Comparison of ENCODE assay signal across 8 cellular contexts in the genomic region with DNA sequence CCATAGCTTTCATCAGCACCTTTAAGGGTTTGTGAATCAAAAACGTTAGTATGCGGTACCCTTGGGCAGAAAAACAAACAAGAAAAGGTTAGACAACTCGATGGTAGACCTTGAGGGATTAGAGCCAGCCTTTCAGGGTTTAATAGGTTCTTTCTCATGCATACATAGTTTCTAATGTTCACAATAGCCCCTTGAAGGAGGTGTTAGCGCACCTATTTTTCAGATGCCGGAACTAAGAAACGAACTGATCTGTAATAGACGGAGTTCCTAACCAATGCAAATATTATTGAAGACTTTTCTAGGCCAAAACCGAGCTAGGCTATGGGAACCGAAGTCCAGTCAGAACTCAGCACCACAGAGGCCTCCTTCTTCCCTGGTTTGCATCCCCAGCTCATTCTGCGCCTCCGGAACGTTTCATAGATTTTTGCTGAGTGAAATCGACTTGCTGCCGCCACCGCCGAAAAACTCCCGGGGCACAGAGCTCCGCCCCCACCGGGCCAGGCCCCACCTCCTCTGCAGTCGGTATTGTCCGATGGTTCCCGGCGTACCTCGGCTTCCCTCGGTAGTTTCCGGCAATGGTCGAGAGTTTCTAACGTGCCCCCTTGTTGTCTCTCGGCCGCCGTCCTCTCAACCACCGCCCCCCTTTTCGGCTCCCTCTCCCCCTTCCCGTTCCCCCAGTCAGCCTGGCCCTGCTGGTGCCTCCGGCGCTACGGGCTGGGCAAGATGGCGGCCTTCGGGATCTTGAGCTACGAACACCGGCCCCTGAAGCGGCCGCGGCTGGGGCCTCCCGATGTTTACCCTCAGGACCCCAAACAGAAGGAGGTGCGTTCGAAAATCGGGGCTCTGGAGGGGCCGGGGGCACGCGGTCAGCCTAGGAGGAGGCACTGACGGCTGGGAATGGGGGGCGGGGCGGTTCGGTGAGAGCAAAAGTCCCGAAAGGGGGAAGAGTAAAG. TPM values are rescaled to one million over a fixed set of nuclear protein-coding genes. Genes with fewer than 3 reads are reported as not detected.
DNase-seq lines count a peak whose midpoint lies in the region; ATAC-seq and TF ChIP-seq lines count a peak whose summit lies in the region.

A gene (plus strand): TSS at position 565 of the 953 bp plus-strand sequence. CDS start 159 bp downstream, at position 724.

- WGBS in endodermal cell (ENCODE audit: insufficient coverage in 1 of 2, insufficient read length in 1 of 2), 2 experiments = 0 to 1% methylated on average over 5 to 51 of the region's 56 CpGs

- H3K4me1 ChIP-seq in endodermal cell (ENCODE audit: control insufficient read depth, insufficient read depth, low read length) = no peaks in the 10 kb centered on the region

- H3K27ac Mint-ChIP-seq in endodermal cell = peak within 1 kb of the TSS; percentile 58

- H3K4me3 Mint-ChIP-seq in endodermal cell = peak within 1 kb of the TSS; percentile 71

- DNase-seq in CMK (ENCODE audit: low read depth) = peak; percentile 59
- DNase-seq in HS-27A (ENCODE audit: low read depth) = peak; percentile 22
- DNase-seq in NOMO-1 treated with dmso at 0.1 percent for 144 hours (lab: John Stamatoyannopoulos, UW; ENCODE audit: unreplicated experiment) = peak; percentile 41
- DNase-seq in activated CD8-positive, alpha-beta memory T cell treated with anti-CD3 and anti-CD28 coated beads, Interleukin-2, amount 50 U/mL, for 24 hours (ENCODE audit: extremely low read depth) = peak; percentile 58
- peak; percentile 91 for DNase-seq in endodermal cell
- peak; percentile 92 for DNase-seq in mesenteric fat pad (ENCODE audit: low spot score)
- DNase-seq in stimulated activated CD8-positive, alpha-beta memory T cell treated with anti-CD3 and anti-CD28 coated beads, Interleukin-15, amount 100 ng/mL, for 1 hour (ENCODE audit: low read depth) = peak; percentile 64

- peak within 1 kb of the TSS; percentile 70 for H3K27ac ChIP-seq in endodermal cell (ENCODE audit: low read depth, low read length)

- H3K9me3 ChIP-seq in endodermal cell (ENCODE audit: control insufficient read depth, low read length) = no peaks in the 10 kb centered on the region

- peak within 1 kb of the TSS; percentile 73 for H3K9ac ChIP-seq in endodermal cell (ENCODE audit: extremely low read depth, low read length, poor library complexity, severe bottlenecking)

- peak within 1 kb of the TSS; percentile 84 for H3K4me3 ChIP-seq in endodermal cell (ENCODE audit: low read length)

- H3K27me3 Mint-ChIP-seq in endodermal cell (ENCODE audit: insufficient read depth) = peaks cover 15% of the 10 kb centered on the region

- peaks cover 53% of the 10 kb centered on the region for H3K9me3 Mint-ChIP-seq in endodermal cell

- peaks cover 23% of the 10 kb centered on the region for H3K36me3 Mint-ChIP-seq in endodermal cell (ENCODE audit: low read depth)

- H3K27me3 ChIP-seq in endodermal cell (ENCODE audit: control insufficient read depth, insufficient read depth, low read length, poor library complexity, severe bottlenecking) = no peaks in the 10 kb centered on the region

- no peak for TF ChIP-seq CTCF in endodermal cell (conservative IDR thresholded peaks at IDR 0.05)

- H3K4me1 Mint-ChIP-seq in endodermal cell = no peaks in the 10 kb centered on the region

- H3K36me3 ChIP-seq in endodermal cell (ENCODE audit: control insufficient read depth, insufficient read depth, low read length) = peaks cover 29% of the 10 kb centered on the region

- peak; percentile 92 for ATAC-seq in GM19455 (IDR thresholded peaks at IDR 0.05; ENCODE audit: unreplicated experiment)

RNA-seq across cellular contexts. Expression of the gene that starts here (rescaled TPM):
- total RNA-seq in endodermal cell (10 to 100 TPM; 57.8 to 60.8 TPM), mesenteric fat pad (46.7 TPM)
- 43.8 TPM for polyA plus RNA-seq in endodermal cell (2013, experiment 1 of 2)
- 35.5 TPM for polyA plus RNA-seq in endodermal cell (2013, experiment 2 of 2)

Comparison
In these comparisons a context has a peak if more than half of its experiments do, and no peak if none do; other contexts are left out.
1. Peak in every context shown above with its lines: DNase-seq, ATAC-seq, H3K4me3 ChIP-seq and H3K27ac ChIP-seq.
2. DNase-seq: peak in every context shown above with its lines; median percentile 92 in mesenteric fat pad; 91 in endodermal cell; 64 in stimulated activated CD8-positive, alpha-beta memory T cell treated with anti-CD3 and anti-CD28 coated beads, Interleukin-15, amount 100 ng/mL, for 1 hour; 59 in CMK; 58 in activated CD8-positive, alpha-beta memory T cell treated with anti-CD3 and anti-CD28 coated beads, Interleukin-2, amount 50 U/mL, for 24 hours; 41 in NOMO-1 treated with dmso at 0.1 percent for 144 hours; 22 in HS-27A.